In genomic region chr11:126914166-126914565, GRCh38 we compare ENCODE assay signal across 23 cellular contexts.
"Had no signal": no experiment of that assay in that cellular context is flagged by ENCODE, and none has a peak within 500 bp of the region (broad histone marks: within the 10 kb centered on the region; RNA-seq: fewer than 3 reads in every experiment).

No MANE protein-coding gene starts in this region.

- H3K27ac Mint-ChIP-seq: activated CD4-positive, alpha-beta memory T cell treated with anti-CD3 and anti-CD28 coated beads, Interleukin-2, amount 10 ng/mL, durations not matched to agents 7 days and 5 days; activated CD4-positive, alpha-beta T cell treated with anti-CD3 and anti-CD28 coated beads for 36 hours; activated naive CD4-positive, alpha-beta T cell treated with anti-CD3 and anti-CD28 coated beads for 36 hours; activated naive CD8-positive, alpha-beta T cell; activated T-helper 17 cell treated with anti-CD3 and anti-CD28 coated beads, Interleukin-2, amount 50 U/mL, for 72 hours; T-helper 17 cell had no signal

- FAIRE-seq: TTC549 had no signal

- H3K27ac ChIP-seq: VCaP had no signal

- H3K9me3 Mint-ChIP-seq: activated naive CD4-positive, alpha-beta T cell treated with anti-CD3 and anti-CD28 coated beads for 36 hours; activated T-helper 17 cell treated with anti-CD3 and anti-CD28 coated beads, Interleukin-2, amount 50 U/mL, for 72 hours had no signal

- H3K4me3 Mint-ChIP-seq: activated CD4-positive, alpha-beta memory T cell treated with anti-CD3 and anti-CD28 coated beads, Interleukin-2, amount 10 ng/mL, durations not matched to agents 7 days and 5 days; activated CD4-positive, alpha-beta T cell treated with anti-CD3 and anti-CD28 coated beads for 36 hours; activated naive CD4-positive, alpha-beta T cell treated with anti-CD3 and anti-CD28 coated beads for 36 hours; activated naive CD8-positive, alpha-beta T cell; activated T-helper 17 cell treated with anti-CD3 and anti-CD28 coated beads, Interleukin-2, amount 50 U/mL, for 72 hours; T-helper 17 cell had no signal

- H3K4me1 Mint-ChIP-seq: activated CD4-positive, alpha-beta memory T cell treated with anti-CD3 and anti-CD28 coated beads, Interleukin-2, amount 10 ng/mL, durations not matched to agents 7 days and 5 days; activated T-helper 17 cell treated with anti-CD3 and anti-CD28 coated beads, Interleukin-2, amount 50 U/mL, for 72 hours had no signal

- DNase-seq: activated CD4-positive, alpha-beta memory T cell treated with anti-CD3 and anti-CD28 coated beads, Interleukin-2, amount 10 ng/mL, durations not matched to agents 7 days and 5 days; activated CD4-positive, alpha-beta T cell treated with anti-CD3 and anti-CD28 coated beads for 36 hours; activated CD4-positive, alpha-beta T cell treated with anti-CD3 and anti-CD28 coated beads, Interleukin-2, amount 50 U/mL, for 1 hour; activated gamma-delta T cell; activated naive CD4-positive, alpha-beta T cell treated with anti-CD3 and anti-CD28 coated beads for 36 hours; activated T-cell treated with anti-CD3 and anti-CD28 coated beads for 4 hours; activated T-cell treated with anti-CD3 and anti-CD28 coated beads, Interleukin-2, amount 50 U/mL, for 48 hours; caudate nucleus; NCI-H1092; NCI-H1417; NCI-H1930; NCI-H2171; NCI-H2227 treated with DMSO at 0.1 percent for 48 hours; NCI-H446 treated with DMSO at 0.1 percent for 48 hours; NCI-H526; NCI-H774; SIG-M5; T-helper 17 cell; T1000 had no signal

- H3K27me3 Mint-ChIP-seq: activated naive CD8-positive, alpha-beta T cell; T-helper 17 cell had no signal

- H3K36me3 Mint-ChIP-seq: activated naive CD8-positive, alpha-beta T cell had no signal
